In the genomic region with DNA sequence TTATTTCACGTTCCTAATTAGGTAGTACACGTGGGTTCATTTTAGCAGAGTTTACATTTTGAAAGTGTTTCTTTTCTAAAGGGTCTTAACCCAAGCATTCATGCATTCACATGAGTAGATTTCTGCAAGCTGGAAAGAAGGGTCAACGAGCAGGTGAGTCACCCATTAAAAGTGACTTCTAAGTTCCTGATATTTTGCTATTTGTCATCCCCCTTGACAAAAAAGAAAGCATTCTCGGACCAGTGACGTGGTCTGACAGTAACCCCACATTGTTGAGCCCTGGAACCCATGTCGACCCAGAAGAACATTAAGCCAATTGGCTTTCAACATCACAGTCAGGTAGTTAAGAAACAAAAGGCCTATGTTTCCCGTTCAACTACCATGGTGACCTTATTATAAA, we compare ENCODE assay signal across 26 cellular contexts. TPM values are rescaled to one million over a fixed set of nuclear protein-coding genes. Genes with fewer than 3 reads are reported as not detected.
"Had no signal": no experiment of that assay in that cellular context is flagged by ENCODE, and none has a peak within 500 bp of the region (broad histone marks: within the 10 kb centered on the region; RNA-seq: fewer than 3 reads in every experiment).

No MANE protein-coding gene starts in this region.

- H3K4me1 ChIP-seq: foreskin keratinocyte, pancreas, prostate gland, spleen, transverse colon had no signal

- H3K36me3 ChIP-seq: pancreas, prostate gland, spleen, thoracic aorta, transverse colon had no signal

- H3K9me3 ChIP-seq: pancreas, prostate gland, spleen, thoracic aorta, transverse colon had no signal

- H3K27ac Mint-ChIP-seq: immature natural killer cell; naive B cell; nephron; stimulated activated naive B cell treated with anti-CD40 and anti-IgM and Interleukin-4, amounts not matched to agents 10 μg/mL and 1 μg/mL and 100 μg/mL, for 72 hours; stimulated activated naive CD8-positive, alpha-beta T cell treated with anti-CD3 and anti-CD28 coated beads, Interleukin-15, amount 100 ng/mL, for 72 hours had no signal

- H3K4me3 Mint-ChIP-seq: immature natural killer cell; naive B cell; nephron; stimulated activated naive B cell treated with anti-CD40 and anti-IgM and Interleukin-4, amounts not matched to agents 10 μg/mL and 1 μg/mL and 100 μg/mL, for 72 hours; stimulated activated naive CD8-positive, alpha-beta T cell treated with anti-CD3 and anti-CD28 coated beads, Interleukin-15, amount 100 ng/mL, for 72 hours had no signal

- DNase-seq: cortex of kidney; effector memory CD4-positive, alpha-beta T cell; erythroblast; foreskin keratinocyte; immature natural killer cell; kidney; left colon; left ventricle myocardium superior; mesendoderm; naive B cell; occipital lobe; pancreas; retina; spleen; stimulated activated CD4-positive, alpha-beta T cell treated with anti-CD3 and anti-CD28 coated beads, Interleukin-2, amount 100 ng/mL, for 24 hours; stimulated activated CD4-positive, alpha-beta T cell treated with anti-CD3 and anti-CD28 coated beads, Interleukin-4, amount 100 ng/mL, for 4 hours; stimulated activated naive B cell treated with anti-CD40 and anti-IgM and Interleukin-4, amounts not matched to agents 10 μg/mL and 1 μg/mL and 100 μg/mL, for 72 hours; stimulated activated naive CD8-positive, alpha-beta T cell treated with anti-CD3 and anti-CD28 coated beads, Interleukin-15, amount 100 ng/mL, for 72 hours; substantia nigra; transverse colon had no signal

- ATAC-seq: foreskin keratinocyte; left colon; left ventricle myocardium superior; pancreas; sciatic nerve; stimulated activated naive B cell treated with anti-CD40 and anti-IgM and Interleukin-4, amounts not matched to agents 10 μg/mL and 1 μg/mL and 100 μg/mL, for 72 hours; stimulated activated naive CD8-positive, alpha-beta T cell treated with anti-CD3 and anti-CD28 coated beads, Interleukin-15, amount 100 ng/mL, for 72 hours had no signal

- H3K4me1 Mint-ChIP-seq: immature natural killer cell; naive B cell; nephron; stimulated activated naive B cell treated with anti-CD40 and anti-IgM and Interleukin-4, amounts not matched to agents 10 μg/mL and 1 μg/mL and 100 μg/mL, for 72 hours; stimulated activated naive CD8-positive, alpha-beta T cell treated with anti-CD3 and anti-CD28 coated beads, Interleukin-15, amount 100 ng/mL, for 72 hours had no signal

- H3K4me3 ChIP-seq: lung, pancreas, prostate gland, spleen, thoracic aorta, transverse colon had no signal

- H3K27me3 ChIP-seq: foreskin keratinocyte, pancreas, spleen, transverse colon had no signal

- H3K36me3 Mint-ChIP-seq: immature natural killer cell; naive B cell; stimulated activated naive B cell treated with anti-CD40 and anti-IgM and Interleukin-4, amounts not matched to agents 10 μg/mL and 1 μg/mL and 100 μg/mL, for 72 hours had no signal

- H3K27me3 Mint-ChIP-seq: stimulated activated naive CD8-positive, alpha-beta T cell treated with anti-CD3 and anti-CD28 coated beads, Interleukin-15, amount 100 ng/mL, for 72 hours had no signal

- H3K27ac ChIP-seq: foreskin keratinocyte, pancreas, prostate gland, spleen, thoracic aorta, transverse colon had no signal

- H3K9me3 Mint-ChIP-seq: immature natural killer cell; stimulated activated naive B cell treated with anti-CD40 and anti-IgM and Interleukin-4, amounts not matched to agents 10 μg/mL and 1 μg/mL and 100 μg/mL, for 72 hours had no signal

RNA-seq across cellular contexts. Expression of a gene that starts 49.6 kb away (rescaled TPM):
- total RNA-seq: foreskin keratinocyte, left ventricle myocardium superior, occipital lobe, thoracic aorta, urinary bladder had no signal
- polyA plus RNA-seq: foreskin keratinocyte, spleen, urinary bladder had no signal
